1 cellular context compared by ENCODE assay signal in genomic region chr5:138178516-138179276, GRCh38.
TF ChIP-seq lines count a peak whose summit lies in the region.

TSS of gene BRD8 (minus strand) at chr5:138178630. CDS start at chr5:138178614, 16 bp downstream.
TSS of gene KIF20A (plus strand) at chr5:138179112. CDS start at chr5:138179681, 569 bp downstream.

TF ChIP-seq in HepG2, 621 proteins besides CTCF, POLR2A, EP300 and RAD21 (continued from another document and continues in another):
- TF ChIP-seq KLF15 (CRISPR knock-in tag; IDR thresholded peaks at IDR 0.05; ENCODE audit: borderline replicate concordance) (no peak), ZNF3 (CRISPR knock-in tag; IDR thresholded peaks at IDR 0.05) (no peak), STAG1 (CRISPR knock-in tag; IDR thresholded peaks at IDR 0.05) (no peak), PAXIP1 (CRISPR knock-in tag; conservative IDR thresholded peaks at IDR 0.05) (peak; percentile 43; the same call in 1 of the 2 replicates), RBM22 (optimal IDR thresholded peaks at IDR 0.05; ENCODE audit: low read length) (no peak), HOXA5 (CRISPR knock-in tag; IDR thresholded peaks at IDR 0.05) (no peak), SIN3A (IDR thresholded peaks at IDR 0.05; ENCODE audit: borderline replicate concordance, low read depth, low read length) (peak; percentile 100), BRCA1 (CRISPR knock-in tag; IDR thresholded peaks at IDR 0.05) (0 out of 2 replicates have a peak, but pooled peaks have one; percentile 1), MXI1 (IDR thresholded peaks at IDR 0.05; ENCODE audit: borderline replicate concordance, low read depth, low read length) (peak; percentile 100), TAF1 (CRISPR knock-in tag; IDR thresholded peaks at IDR 0.05) (peak; percentile 82), RXRB (CRISPR knock-in tag; IDR thresholded peaks at IDR 0.05; ENCODE audit: borderline replicate concordance) (no peak; the same call in 1 of the 2 replicates), KLF6 (CRISPR knock-in tag; IDR thresholded peaks at IDR 0.05) (0 out of 2 replicates have a peak, but pooled peaks have one; percentile 62), ZBTB39 (CRISPR knock-in tag; IDR thresholded peaks at IDR 0.05) (no peak), POLR2AphosphoS2 (IDR thresholded peaks at IDR 0.05; ENCODE audit: low read depth, low read length) (no peak), ZNF281 (CRISPR knock-in tag; IDR thresholded peaks at IDR 0.05; ENCODE audit: borderline replicate concordance) (no peak), ARNTL (CRISPR knock-in tag; IDR thresholded peaks at IDR 0.05) (0 out of 2 replicates have a peak, but pooled peaks have one; percentile 38), ZNF317 (CRISPR knock-in tag; IDR thresholded peaks at IDR 0.05) (no peak), HMGXB3 (CRISPR knock-in tag; IDR thresholded peaks at IDR 0.05; ENCODE audit: borderline replicate concordance) (peak; percentile 71; the same call in 1 of the 2 replicates), ZFP82 (CRISPR knock-in tag; IDR thresholded peaks at IDR 0.05; ENCODE audit: borderline replicate concordance) (no peak), PRDM10 (CRISPR knock-in tag; IDR thresholded peaks at IDR 0.05; ENCODE audit: low read depth) (no peak), GPBP1L1 (CRISPR knock-in tag; IDR thresholded peaks at IDR 0.05) (no peak), ZNF569 (CRISPR knock-in tag; IDR thresholded peaks at IDR 0.05; ENCODE audit: borderline replicate concordance) (no peak), KDM4B (CRISPR knock-in tag; IDR thresholded peaks at IDR 0.05) (no peak), SAP130 (CRISPR knock-in tag; IDR thresholded peaks at IDR 0.05; ENCODE audit: low read depth) (peak; percentile 100), HDAC2 (CRISPR knock-in tag; IDR thresholded peaks at IDR 0.05) (peak; percentile 61; the same call in 1 of the 2 replicates), DZIP1 (CRISPR knock-in tag; IDR thresholded peaks at IDR 0.05) (no peak), ARID5B (CRISPR knock-in tag; IDR thresholded peaks at IDR 0.05) (0 out of 2 replicates have a peak, but pooled peaks have one; percentile 2)
